8 cellular contexts compared by ENCODE assay signal in the genomic region with DNA sequence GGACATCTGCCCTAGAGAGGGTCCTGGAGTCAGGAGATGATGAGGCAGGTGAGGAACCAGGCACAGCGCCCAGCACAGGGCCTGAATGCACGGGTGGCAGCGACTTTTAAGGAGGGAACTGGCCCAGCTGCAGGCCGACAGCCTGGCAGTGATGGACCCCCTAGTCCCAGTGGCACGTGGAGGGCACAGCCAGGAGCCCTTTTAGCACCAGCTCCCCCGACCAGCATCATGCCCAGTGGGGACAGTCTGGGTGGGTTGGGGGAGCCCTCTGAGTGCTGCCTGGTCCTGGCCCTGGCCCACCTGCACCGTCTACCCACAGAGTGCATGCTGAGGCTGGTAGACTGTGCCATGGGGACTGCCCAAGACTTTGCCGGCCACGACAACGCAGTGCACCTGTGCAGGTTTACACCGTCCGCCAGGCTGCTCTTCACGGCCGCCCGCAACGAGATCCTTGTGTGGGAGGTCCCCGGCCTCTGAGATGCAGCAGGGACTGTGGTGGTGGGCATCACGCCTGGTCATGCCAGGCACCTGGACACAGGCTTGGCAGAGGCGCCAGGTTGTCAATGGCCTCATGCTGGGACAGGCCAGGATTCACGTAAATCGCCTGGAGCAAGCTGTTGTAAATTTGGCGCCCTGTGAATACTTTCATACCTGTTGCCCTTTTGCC. TPM values are rescaled to one million over a fixed set of nuclear protein-coding genes. Genes with fewer than 3 reads are reported as not detected.
A peak's percentile ranks its signal among the peaks of the same experiment; 100 is the strongest.
DNase-seq lines count a peak whose midpoint lies in the region; ATAC-seq and TF ChIP-seq lines count a peak whose summit lies in the region.

No MANE protein-coding gene starts in this region.

- H3K9me3 ChIP-seq in OCI-LY1 (ENCODE audit: low read length) = no peaks in the 10 kb centered on the region
- H3K9me3 ChIP-seq in effector memory CD4-positive, alpha-beta T cell (ENCODE audit: control insufficient read depth, low read length) = no peaks in the 10 kb centered on the region
- no peaks in the 10 kb centered on the region for H3K9me3 ChIP-seq in prostate gland

- no peaks in the 10 kb centered on the region for H4K20me1 ChIP-seq in OCI-LY1 (ENCODE audit: insufficient read depth, low read length)

- ATAC-seq in GM18511 (IDR thresholded peaks at IDR 0.05; ENCODE audit: unreplicated experiment) = no peak

- no peaks in the 10 kb centered on the region for H3K79me2 ChIP-seq in OCI-LY1 (ENCODE audit: insufficient read depth, low read length)

- H3K27ac ChIP-seq in OCI-LY1 (ENCODE audit: low read depth, low read length, poor library complexity, severe bottlenecking) (peak overlapping the region; percentile 59), prostate gland (peak overlapping the region; percentile 29 to 84)
- peak overlapping the region; percentile 78 for H3K27ac ChIP-seq in effector memory CD4-positive, alpha-beta T cell (ENCODE audit: insufficient read depth, low read length, poor library complexity, severe bottlenecking)

- H3K4me3 ChIP-seq in GM12864 (ENCODE audit: low read depth, low read length) (peak overlapping the region; percentile 15; the same call in 1 of the 2 replicates), OCI-LY1 (ENCODE audit: low read depth, low read length, poor library complexity, severe bottlenecking) (peak overlapping the region; percentile 99), prostate gland (no peak overlapping the region)
- peak overlapping the region; percentile 80 for H3K4me3 ChIP-seq in effector memory CD4-positive, alpha-beta T cell (ENCODE audit: insufficient read depth, low read depth, low read length, poor library complexity, severe bottlenecking)

- H3K4me1 ChIP-seq in OCI-LY1 (ENCODE audit: insufficient read depth, low read length, severe bottlenecking) (peaks cover 16% of the 10 kb centered on the region), prostate gland (replicated peaks) (peaks cover 7% of the 10 kb centered on the region)
- peaks cover 19% of the 10 kb centered on the region for H3K4me1 ChIP-seq in effector memory CD4-positive, alpha-beta T cell (ENCODE audit: control insufficient read depth, insufficient read depth, low read length, poor library complexity, severe bottlenecking)

- H3K9ac ChIP-seq in OCI-LY1 (ENCODE audit: low read length) = peak overlapping the region; percentile 67

- peaks cover 42% of the 10 kb centered on the region for H3K36me3 ChIP-seq in OCI-LY1 (ENCODE audit: insufficient read depth, low read length)
- H3K36me3 ChIP-seq in effector memory CD4-positive, alpha-beta T cell (ENCODE audit: control insufficient read depth, insufficient read depth, low read length) = peaks cover 32% of the 10 kb centered on the region
- peaks cover 9 to 23% of the 10 kb centered on the region in 2 donors for H3K36me3 ChIP-seq in prostate gland

- H3F3A ChIP-seq in OCI-LY1 (ENCODE audit: insufficient read depth, low read length) = no peaks in the 10 kb centered on the region

- intact Hi-C loops in prostate gland (cut with DNase I) = no loop called here

- no peaks in the 10 kb centered on the region for H3K9me2 ChIP-seq in OCI-LY1 (ENCODE audit: low read depth, low read length)

- WGBS in prostate gland = 70% methylated on average over 22 of the region's 22 CpGs

- H2AFZ ChIP-seq in OCI-LY1 (ENCODE audit: low read length) = 0 out of 2 replicates have a peak overlapping the region, but pooled peaks have one; percentile 52

- TF ChIP-seq CTCF in GM12864 (IDR thresholded peaks at IDR 0.05; ENCODE audit: low read depth, low read length, missing control alignments) (no peak), OCI-LY1 (IDR thresholded peaks at IDR 0.05; ENCODE audit: low read length) (no peak), prostate gland (IDR thresholded peaks at IDR 0.05) (no peak)

- no peak for TF ChIP-seq POLR2A in prostate gland (IDR thresholded peaks at IDR 0.05)

- H3K27me3 ChIP-seq in OCI-LY1 (ENCODE audit: insufficient read depth, low read length) = no peaks in the 10 kb centered on the region
- H3K27me3 ChIP-seq in effector memory CD4-positive, alpha-beta T cell (replicated peaks; ENCODE audit: control insufficient read depth, insufficient read depth, low read length, poor library complexity, severe bottlenecking) = no peaks in the 10 kb centered on the region
- H3K27me3 ChIP-seq in prostate gland (replicated peaks; ENCODE audit: insufficient read depth) = no peaks in the 10 kb centered on the region

- no peak for DNase-seq in GM12864 (ENCODE audit: low read depth)
- DNase-seq in effector memory CD4-positive, alpha-beta T cell = no peak
- no peak for DNase-seq in prostate gland (ENCODE audit: low spot score)
- DNase-seq in NCI-H345 treated with DMSO at 0.1 percent for 48 hours (lab: John Stamatoyannopoulos, UW; ENCODE audit: unreplicated experiment) = no peak
- DNase-seq in stimulated activated CD4-positive, alpha-beta T cell treated with anti-CD3 and anti-CD28 coated beads, Interleukin-1b, Interleukin-23, amount 100 ng/mL, for 48 hours = no peak
- no peak for DNase-seq in NCI-H2029 treated with DMSO at 0.1 percent for 48 hours (lab: John Stamatoyannopoulos, UW)

- peak overlapping the region; percentile 70 for H3K4me2 ChIP-seq in OCI-LY1 (ENCODE audit: low read length)

RNA-seq across cellular contexts. Expression of gene RHOT2, which starts 0.7 kb away (rescaled TPM):
- 100 to 1,000 TPM; 101 to 169 TPM for total RNA-seq in prostate gland

RNA-seq across cellular contexts. Expression of gene RHBDL1, which starts 8.2 kb away (rescaled TPM):
- total RNA-seq in prostate gland = 1 to 10 TPM; 4.5 to 4.9 TPM

RNA-seq across cellular contexts. Expression of gene STUB1, which starts 13.0 kb away (rescaled TPM):
- 100 to 1,000 TPM; 173 to 255 TPM for total RNA-seq in prostate gland

RNA-seq across cellular contexts. Expression of gene JMJD8, which starts 16.9 kb away (rescaled TPM):
- total RNA-seq in prostate gland = 100 to 1,000 TPM; 121 to 132 TPM

RNA-seq across cellular contexts. Expression of gene WDR90, which starts 18.1 kb away (rescaled TPM):
- total RNA-seq in prostate gland = 10 to 100 TPM; 36.8 to 60.4 TPM

Comparison
In these comparisons a context has a peak if more than half of its experiments do, and no peak if none do; other contexts are left out.
1. H3K4me3 ChIP-seq: peak in GM12864 (single experiment), OCI-LY1 (single experiment) and effector memory CD4-positive, alpha-beta T cell (single experiment); none in prostate gland (0 of 2).
2. Peak in every context shown above with its lines, with median percentiles within 50 percentile points of each other: H3K27ac ChIP-seq.